Comparison of ENCODE assay signal across 1 cellular context in genomic region chr2:69020496-69020895, GRCh38.
TF ChIP-seq lines count a peak whose summit lies in the region.

No MANE protein-coding gene starts in this region.

TF ChIP-seq in GM23338, 12 proteins besides CTCF, POLR2A, EP300 and RAD21 (continued from another document):
- TF ChIP-seq, protein P1, sequence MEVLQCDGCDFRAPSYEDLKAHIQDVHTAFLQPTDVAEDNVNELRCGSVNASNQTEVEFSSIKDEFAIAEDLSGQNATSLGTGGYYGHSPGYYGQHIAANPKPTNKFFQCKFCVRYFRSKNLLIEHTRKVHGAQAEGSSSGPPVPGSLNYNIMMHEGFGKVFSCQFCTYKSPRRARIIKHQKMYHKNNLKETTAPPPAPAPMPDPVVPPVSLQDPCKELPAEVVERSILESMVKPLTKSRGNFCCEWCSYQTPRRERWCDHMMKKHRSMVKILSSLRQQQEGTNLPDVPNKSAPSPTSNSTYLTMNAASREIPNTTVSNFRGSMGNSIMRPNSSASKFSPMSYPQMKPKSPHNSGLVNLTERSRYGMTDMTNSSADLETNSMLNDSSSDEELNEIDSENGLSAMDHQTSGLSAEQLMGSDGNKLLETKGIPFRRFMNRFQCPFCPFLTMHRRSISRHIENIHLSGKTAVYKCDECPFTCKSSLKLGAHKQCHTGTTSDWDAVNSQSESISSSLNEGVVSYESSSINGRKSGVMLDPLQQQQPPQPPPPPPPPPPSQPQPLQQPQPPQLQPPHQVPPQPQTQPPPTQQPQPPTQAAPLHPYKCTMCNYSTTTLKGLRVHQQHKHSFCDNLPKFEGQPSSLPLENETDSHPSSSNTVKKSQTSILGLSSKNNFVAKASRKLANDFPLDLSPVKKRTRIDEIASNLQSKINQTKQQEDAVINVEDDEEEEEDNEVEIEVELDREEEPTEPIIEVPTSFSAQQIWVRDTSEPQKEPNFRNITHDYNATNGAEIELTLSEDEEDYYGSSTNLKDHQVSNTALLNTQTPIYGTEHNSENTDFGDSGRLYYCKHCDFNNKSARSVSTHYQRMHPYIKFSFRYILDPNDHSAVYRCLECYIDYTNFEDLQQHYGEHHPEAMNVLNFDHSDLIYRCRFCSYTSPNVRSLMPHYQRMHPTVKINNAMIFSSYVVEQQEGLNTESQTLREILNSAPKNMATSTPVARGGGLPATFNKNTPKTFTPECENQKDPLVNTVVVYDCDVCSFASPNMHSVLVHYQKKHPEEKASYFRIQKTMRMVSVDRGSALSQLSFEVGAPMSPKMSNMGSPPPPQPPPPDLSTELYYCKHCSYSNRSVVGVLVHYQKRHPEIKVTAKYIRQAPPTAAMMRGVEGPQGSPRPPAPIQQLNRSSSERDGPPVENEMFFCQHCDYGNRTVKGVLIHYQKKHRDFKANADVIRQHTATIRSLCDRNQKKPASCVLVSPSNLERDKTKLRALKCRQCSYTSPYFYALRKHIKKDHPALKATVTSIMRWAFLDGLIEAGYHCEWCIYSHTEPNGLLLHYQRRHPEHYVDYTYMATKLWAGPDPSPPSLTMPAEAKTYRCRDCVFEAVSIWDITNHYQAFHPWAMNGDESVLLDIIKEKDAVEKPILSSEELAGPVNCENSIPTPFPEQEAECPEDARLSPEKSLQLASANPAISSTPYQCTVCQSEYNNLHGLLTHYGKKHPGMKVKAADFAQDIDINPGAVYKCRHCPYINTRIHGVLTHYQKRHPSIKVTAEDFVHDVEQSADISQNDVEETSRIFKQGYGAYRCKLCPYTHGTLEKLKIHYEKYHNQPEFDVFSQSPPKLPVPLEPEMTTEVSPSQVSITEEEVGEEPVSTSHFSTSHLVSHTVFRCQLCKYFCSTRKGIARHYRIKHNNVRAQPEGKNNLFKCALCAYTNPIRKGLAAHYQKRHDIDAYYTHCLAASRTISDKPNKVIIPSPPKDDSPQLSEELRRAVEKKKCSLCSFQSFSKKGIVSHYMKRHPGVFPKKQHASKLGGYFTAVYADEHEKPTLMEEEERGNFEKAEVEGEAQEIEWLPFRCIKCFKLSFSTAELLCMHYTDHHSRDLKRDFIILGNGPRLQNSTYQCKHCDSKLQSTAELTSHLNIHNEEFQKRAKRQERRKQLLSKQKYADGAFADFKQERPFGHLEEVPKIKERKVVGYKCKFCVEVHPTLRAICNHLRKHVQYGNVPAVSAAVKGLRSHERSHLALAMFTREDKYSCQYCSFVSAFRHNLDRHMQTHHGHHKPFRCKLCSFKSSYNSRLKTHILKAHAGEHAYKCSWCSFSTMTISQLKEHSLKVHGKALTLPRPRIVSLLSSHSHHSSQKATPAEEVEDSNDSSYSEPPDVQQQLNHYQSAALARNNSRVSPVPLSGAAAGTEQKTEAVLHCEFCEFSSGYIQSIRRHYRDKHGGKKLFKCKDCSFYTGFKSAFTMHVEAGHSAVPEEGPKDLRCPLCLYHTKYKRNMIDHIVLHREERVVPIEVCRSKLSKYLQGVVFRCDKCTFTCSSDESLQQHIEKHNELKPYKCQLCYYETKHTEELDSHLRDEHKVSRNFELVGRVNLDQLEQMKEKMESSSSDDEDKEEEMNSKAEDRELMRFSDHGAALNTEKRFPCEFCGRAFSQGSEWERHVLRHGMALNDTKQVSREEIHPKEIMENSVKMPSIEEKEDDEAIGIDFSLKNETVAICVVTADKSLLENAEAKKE (CRISPR knock-in tag; IDR thresholded peaks at IDR 0.05) = no peak
- TF ChIP-seq STAT1 (IDR thresholded peaks at IDR 0.05; ENCODE audit: unreplicated experiment) = no peak
- TF ChIP-seq JUNB (IDR thresholded peaks at IDR 0.05; ENCODE audit: unreplicated experiment) = no peak
- TF ChIP-seq CREB1 (CRISPR knock-in tag; IDR thresholded peaks at IDR 0.05; ENCODE audit: low read depth) = no peak
- TF ChIP-seq POLR2AphosphoS5 (IDR thresholded peaks at IDR 0.05; ENCODE audit: low read depth) = no peak
- no peak for TF ChIP-seq EZH2phosphoT487 (IDR thresholded peaks at IDR 0.05; ENCODE audit: unreplicated experiment)
